In genomic region chr1:192959657-192960186, GRCh38 we compare ENCODE assay signal across 24 cellular contexts.
DNase-seq lines count a peak whose midpoint lies in the region; ATAC-seq and TF ChIP-seq lines count a peak whose summit lies in the region.
"Had no signal": no experiment of that assay in that cellular context is flagged by ENCODE, and none has a peak within 500 bp of the region (broad histone marks: within the 10 kb centered on the region; RNA-seq: fewer than 3 reads in every experiment).

No MANE protein-coding gene starts in this region.

- no peaks in the 10 kb centered on the region for H3K4me1 Mint-ChIP-seq in effector memory CD8-positive, alpha-beta T cell (ENCODE audit: low read depth in 2 of 2)
- H3K4me1 Mint-ChIP-seq: activated naive CD8-positive, alpha-beta T cell treated with anti-CD3 and anti-CD28 coated beads, Interleukin-2, amount 10 ng/mL, durations not matched to agents 7 days and 5 days; neural crest cell had no signal

- no peaks in the 10 kb centered on the region for H4K20me1 ChIP-seq in PC-9 (ENCODE audit: insufficient read depth)

- CTCF ChIA-PET in PC-9 (lab: Charles Lee), result no interaction called here

- ATAC-seq in GM18870 (IDR thresholded peaks at IDR 0.05; ENCODE audit: unreplicated experiment) (peak; percentile 72), GM21717 (IDR thresholded peaks at IDR 0.05; ENCODE audit: unreplicated experiment) (peak; percentile 60), HG03442 (IDR thresholded peaks at IDR 0.05; ENCODE audit: unreplicated experiment) (peak; percentile 73), GM19455 (IDR thresholded peaks at IDR 0.05; ENCODE audit: unreplicated experiment) (no peak)
- no peak for ATAC-seq in effector memory CD8-positive, alpha-beta T cell (replicated peaks)
- ATAC-seq: lower lobe of right lung had no signal

- no peaks in the 10 kb centered on the region for H3K27me3 Mint-ChIP-seq in effector memory CD8-positive, alpha-beta T cell
- H3K27me3 Mint-ChIP-seq: activated CD4-positive, alpha-beta T cell treated with anti-CD3 and anti-CD28 coated beads, Interleukin-2, amount 10 ng/mL, durations not matched to agents 7 days and 5 days; activated naive CD8-positive, alpha-beta T cell treated with anti-CD3 and anti-CD28 coated beads, Interleukin-2, amount 10 ng/mL, durations not matched to agents 7 days and 5 days had no signal

- no peaks in the 10 kb centered on the region for H3F3A ChIP-seq in PC-9 (ENCODE audit: insufficient read depth, low read depth)

- no peaks in the 10 kb centered on the region for H3K9me2 ChIP-seq in PC-9 (ENCODE audit: insufficient read depth)
- H3K9me2 ChIP-seq: SK-N-SH had no signal

- peak overlapping the region; percentile 58 for H3K27ac ChIP-seq in neutrophil
- no peak overlapping the region for H3K27ac ChIP-seq in PC-9
- H3K27ac ChIP-seq: esophagus squamous epithelium, lower lobe of right lung, prostate gland, WERI-Rb-1 had no signal

- TF ChIP-seq CTCF in neutrophil (IDR thresholded peaks at IDR 0.05), result no peak
- TF ChIP-seq CTCF in PC-9 (conservative IDR thresholded peaks at IDR 0.05), result no peak

- no peak overlapping the region for H3K4me2 ChIP-seq in PC-9
- H3K4me2 ChIP-seq: SK-N-SH had no signal

- peaks cover 2% of the 10 kb centered on the region for H3K36me3 Mint-ChIP-seq in effector memory CD8-positive, alpha-beta T cell (ENCODE audit: insufficient read depth)
- H3K36me3 Mint-ChIP-seq: activated naive CD8-positive, alpha-beta T cell treated with anti-CD3 and anti-CD28 coated beads, Interleukin-2, amount 10 ng/mL, durations not matched to agents 7 days and 5 days had no signal

- no peak overlapping the region for H2AFZ ChIP-seq in PC-9

- no peak overlapping the region for H3K4me3 ChIP-seq in neutrophil (ENCODE audit: low read depth in 1 of 2, low read length in 1 of 2)
- H3K4me3 ChIP-seq in PC-9, result no peak overlapping the region
- H3K4me3 ChIP-seq: esophagus squamous epithelium, lower lobe of right lung, prostate gland had no signal

- H3K9me3 Mint-ChIP-seq in effector memory CD8-positive, alpha-beta T cell, result no peaks in the 10 kb centered on the region
- H3K9me3 Mint-ChIP-seq: activated CD4-positive, alpha-beta T cell treated with anti-CD3 and anti-CD28 coated beads, Interleukin-2, amount 10 ng/mL, durations not matched to agents 7 days and 5 days; activated naive CD8-positive, alpha-beta T cell treated with anti-CD3 and anti-CD28 coated beads, Interleukin-2, amount 10 ng/mL, durations not matched to agents 7 days and 5 days; neural crest cell had no signal

- no peak for DNase-seq in PC-9
- no peak for DNase-seq in effector memory CD8-positive, alpha-beta T cell
- DNase-seq: activated CD4-positive, alpha-beta T cell treated with anti-CD3 and anti-CD28 coated beads, Interleukin-2, amount 10 ng/mL, durations not matched to agents 7 days and 5 days; activated effector memory CD4-positive, alpha-beta T cell treated with Interleukin-2 at 50 U/mL for 16 hours; activated naive CD8-positive, alpha-beta T cell treated with anti-CD3 and anti-CD28 coated beads, Interleukin-2, amount 10 ng/mL, durations not matched to agents 7 days and 5 days; C1 segment of cervical spinal cord; Calu3; effector memory CD4-positive, alpha-beta T cell; esophagus squamous epithelium; Karpas-422; kidney; lower lobe of right lung; NCI-H1048; NCI-H187; SK-N-SH; substantia nigra; WERI-Rb-1 had no signal

- H3K36me3 ChIP-seq in neutrophil, result no peaks in the 10 kb centered on the region
- no peaks in the 10 kb centered on the region for H3K36me3 ChIP-seq in PC-9 (ENCODE audit: low read depth)
- H3K36me3 ChIP-seq: esophagus squamous epithelium, lower lobe of right lung, prostate gland, WERI-Rb-1 had no signal

- no peaks in the 10 kb centered on the region for H3K9me3 ChIP-seq in neutrophil
- no peaks in the 10 kb centered on the region for H3K9me3 ChIP-seq in PC-9 (ENCODE audit: insufficient read depth, low read depth)
- H3K9me3 ChIP-seq: esophagus squamous epithelium, lower lobe of right lung, prostate gland, SK-N-SH had no signal

- intact Hi-C loops in PC-9 (cut with micrococcal nuclease; ENCODE audit: unreplicated experiment), result no loop called here

- H3K4me3 Mint-ChIP-seq in effector memory CD8-positive, alpha-beta T cell, result no peak overlapping the region
- H3K4me3 Mint-ChIP-seq: activated CD4-positive, alpha-beta T cell treated with anti-CD3 and anti-CD28 coated beads, Interleukin-2, amount 10 ng/mL, durations not matched to agents 7 days and 5 days; activated naive CD8-positive, alpha-beta T cell treated with anti-CD3 and anti-CD28 coated beads, Interleukin-2, amount 10 ng/mL, durations not matched to agents 7 days and 5 days; neural crest cell had no signal

- H3K27ac Mint-ChIP-seq in effector memory CD8-positive, alpha-beta T cell, result no peak overlapping the region
- H3K27ac Mint-ChIP-seq: activated CD4-positive, alpha-beta T cell treated with anti-CD3 and anti-CD28 coated beads, Interleukin-2, amount 10 ng/mL, durations not matched to agents 7 days and 5 days; activated naive CD8-positive, alpha-beta T cell treated with anti-CD3 and anti-CD28 coated beads, Interleukin-2, amount 10 ng/mL, durations not matched to agents 7 days and 5 days had no signal

- no peaks in the 10 kb centered on the region for H3K27me3 ChIP-seq in neutrophil
- no peaks in the 10 kb centered on the region for H3K27me3 ChIP-seq in PC-9 (ENCODE audit: insufficient read depth, low read depth)
- H3K27me3 ChIP-seq: esophagus squamous epithelium had no signal

- H3K4me1 ChIP-seq in neutrophil (ENCODE audit: control insufficient read depth in 1 of 2, insufficient read depth in 1 of 2, low read depth in 1 of 2, low read length in 1 of 2), result peaks cover 15 to 20% of the 10 kb centered on the region in 2 experiments
- no peaks in the 10 kb centered on the region for H3K4me1 ChIP-seq in PC-9 (replicated peaks; ENCODE audit: insufficient read depth)
- H3K4me1 ChIP-seq: esophagus squamous epithelium, lower lobe of right lung, prostate gland had no signal

- H3K79me2 ChIP-seq in PC-9 (ENCODE audit: low read depth), result no peaks in the 10 kb centered on the region

- BruUV-seq in PC-9 (replicated peaks; lab: Mats Ljungman, UMichigan), result no TSS peak

- POLR2A ChIA-PET in PC-9 (lab: Charles Lee; ENCODE audit: unreplicated experiment), result no interaction called here

Comparison
In these comparisons a context has a peak if more than half of its experiments do, and no peak if none do; other contexts are left out.
1. ATAC-seq: peak in GM18870 (single experiment), GM21717 (single experiment) and HG03442 (single experiment); none in effector memory CD8-positive, alpha-beta T cell (single experiment) and GM19455 (single experiment).